Comparison of ENCODE assay signal across 24 cellular contexts in the genomic region with DNA sequence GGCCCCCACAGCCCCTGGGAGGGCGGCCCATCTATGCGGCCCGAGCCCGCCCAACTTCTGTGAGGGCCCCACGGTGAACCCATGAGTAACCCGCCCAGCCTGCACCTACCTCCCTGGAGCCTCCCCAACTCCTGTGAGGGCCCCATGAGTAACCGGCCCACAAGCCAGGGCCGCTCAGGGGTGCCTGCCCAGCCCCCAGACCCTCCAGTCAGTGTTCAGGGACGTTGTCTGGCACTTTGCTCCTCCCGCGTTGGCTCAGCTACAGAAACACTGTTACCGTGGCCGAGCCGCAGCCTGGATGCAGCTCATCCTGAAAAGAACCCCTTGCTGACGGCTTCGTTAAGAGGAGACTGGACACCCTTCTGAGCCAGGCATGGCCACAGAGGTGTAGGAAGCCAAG.
"Had no signal": no experiment of that assay in that cellular context is flagged by ENCODE, and none has a peak within 500 bp of the region (broad histone marks: within the 10 kb centered on the region; RNA-seq: fewer than 3 reads in every experiment).

No MANE protein-coding gene starts in this region.

- H3K9ac ChIP-seq: parathyroid adenoma had no signal

- H3K4me1 ChIP-seq: parathyroid adenoma, right atrium auricular region, right lobe of liver, stomach, testis, thyroid gland, transverse colon, vagina had no signal

- H3K4me2 ChIP-seq: smooth muscle cell had no signal

- H3K79me2 ChIP-seq: parathyroid adenoma had no signal

- H3K27me3 ChIP-seq: neutrophil, right atrium auricular region, right lobe of liver, testis, thyroid gland, transverse colon, upper lobe of left lung, vagina had no signal

- H3K9me3 ChIP-seq: neutrophil, right lobe of liver, testis, thyroid gland, transverse colon, upper lobe of left lung, vagina had no signal

- DNase-seq: hippocampal formation; left ventricle myocardium inferior; mesendoderm; naive B cell; occipital lobe; stimulated activated CD4-positive, alpha-beta T cell treated with anti-CD3 and anti-CD28 coated beads, Interleukin-1b, Interleukin-23, amount 100 ng/mL, for 48 hours; stimulated activated CD4-positive, alpha-beta T cell treated with anti-CD3 and anti-CD28 coated beads, Interleukin-2, amount 100 ng/mL, for 48 hours; stimulated activated CD4-positive, alpha-beta T cell treated with anti-CD3 and anti-CD28 coated beads, Interleukin-4, amount 100 ng/mL, for 4 hours; stimulated activated CD8-positive, alpha-beta memory T cell treated with anti-CD3 and anti-CD28 coated beads, Interleukin-4, amount 100 ng/mL, for 48 hours; stimulated activated naive CD8-positive, alpha-beta T cell treated with anti-CD3 and anti-CD28 coated beads, Interleukin-15, Interleukin-2, amounts not matched to agents 100 U/mL and 50 U/mL, for 24 hours; stomach; testis; thyroid gland; transverse colon had no signal

- ATAC-seq: right lobe of liver; stimulated activated memory B cell treated with anti-CD40 and anti-IgM and Interleukin-4, amounts not matched to agents 10 μg/mL and 1 μg/mL and 100 μg/mL, for 72 hours had no signal

- H2AFZ ChIP-seq: parathyroid adenoma had no signal

- H3K36me3 ChIP-seq: left ventricle myocardium inferior, right atrium auricular region, right lobe of liver, stomach, thyroid gland, transverse colon, vagina had no signal

- H3K4me3 ChIP-seq: left ventricle myocardium inferior, lung, right atrium auricular region, right lobe of liver, smooth muscle cell, stomach, testis, thyroid gland, transverse colon, upper lobe of left lung, vagina had no signal

- FAIRE-seq: islet of Langerhans had no signal

- H3K27ac ChIP-seq: left ventricle myocardium inferior, neutrophil, parathyroid adenoma, right atrium auricular region, right lobe of liver, stomach, testis, thyroid gland, transverse colon, upper lobe of left lung, vagina had no signal
